In genomic region chr11:47177846-47178245, GRCh38 we compare ENCODE assay signal across 8 cellular contexts. TPM values are rescaled to one million over a fixed set of nuclear protein-coding genes. Genes with fewer than 3 reads are reported as not detected.
DNase-seq lines count a peak whose midpoint lies in the region; FAIRE-seq and TF ChIP-seq lines count a peak whose summit lies in the region.

No MANE protein-coding gene starts in this region.

- H3K4me3 Mint-ChIP-seq in CD14-positive monocyte (peak overlapping the region; percentile 95 to 96), osteocyte (ENCODE audit: unreplicated experiment) (peak overlapping the region; percentile 86)

- peaks cover 8 to 79% (median 13%) of the 10 kb centered on the region in 3 donors for H3K36me3 ChIP-seq in esophagus squamous epithelium

- H3K27me3 ChIP-seq in esophagus squamous epithelium = no peaks in the 10 kb centered on the region

- FAIRE-seq in H54 (lab: Jason Lieb, UNC) = no peak

- H3K9me3 Mint-ChIP-seq in CD14-positive monocyte (peaks cover 0 to 2% (median 0%) of the 10 kb centered on the region in 7 donors), osteocyte (ENCODE audit: unreplicated experiment) (no peaks in the 10 kb centered on the region)

- H3K27ac Mint-ChIP-seq in CD14-positive monocyte (peak overlapping the region; percentile 95 to 99 (median 98)), osteocyte (ENCODE audit: unreplicated experiment) (peak overlapping the region; percentile 99)

- H3K27ac ChIP-seq in RWPE1 (peak overlapping the region; percentile 98), esophagus squamous epithelium (peak overlapping the region; percentile 94 to 100 (median 99))

- CTCF ChIA-PET in RWPE1 (lab: Yijun Ruan, JAX) = interaction anchor here (0.6 to 1.9 kb wide), 9 partner anchors 9 to 252 kb away, joined by 3 to 10 read pairs (median 4); partner anchors contain the start of gene PACSIN3

- WGBS in esophagus squamous epithelium, 2 donors = no CpG with 5 or more reads among the region's 6 CpGs

- DNase-seq in CD14-positive monocyte (ENCODE audit: low spot score) = no peak
- DNase-seq in RWPE1 (ENCODE audit: low spot score) = no peak
- DNase-seq in esophagus squamous epithelium (lab: John Stamatoyannopoulos, UW) = no peak
- DNase-seq in osteocyte (ENCODE audit: extremely low spot score, unreplicated experiment) = no peak
- no peak for DNase-seq in SHP77 (lab: John Stamatoyannopoulos, UW)
- DNase-seq in H54 (ENCODE audit: insufficient read length, low spot score) = no peak
- no peak for DNase-seq in NCI-H1417 (lab: John Stamatoyannopoulos, UW)
- no peak for DNase-seq in stimulated activated CD4-positive, alpha-beta T cell treated with anti-CD3 and anti-CD28 coated beads, Interleukin-12 subunit alpha, Interleukin-12 subunit beta, amount 100 ng/mL, for 4 hours

- H3K36me3 Mint-ChIP-seq in CD14-positive monocyte = peaks cover 12 to 25% of the 10 kb centered on the region in 2 donors
- H3K36me3 Mint-ChIP-seq in osteocyte (ENCODE audit: unreplicated experiment) = peaks cover 11% of the 10 kb centered on the region

- intact Hi-C loops in CD14-positive monocyte (cut with micrococcal nuclease) = loop anchor here (2.0 to 10.0 kb wide), 5 partner anchors 39 to 561 kb away; partner anchors contain the start of genes ARHGAP1 (in 1 of the 2), ATG13 (in 1 of the 2), HARBI1 (in 1 of the 2) and PSMC3 (in 1 of the 2)
- intact Hi-C loops in esophagus squamous epithelium (cut with DNase I) = loop anchor here (5.0 to 10.0 kb wide), 2 partner anchors 79 to 177 kb away; partner anchors contain the start of genes MYBPC3 and NR1H3

- H3K4me1 Mint-ChIP-seq in CD14-positive monocyte (peaks cover 22% of the 10 kb centered on the region), osteocyte (ENCODE audit: unreplicated experiment) (peaks cover 28% of the 10 kb centered on the region)

- TF ChIP-seq POLR2A in esophagus squamous epithelium (IDR thresholded peaks at IDR 0.05) (no peak), H54 (IDR thresholded peaks at IDR 0.05; ENCODE audit: low read depth, low read length) (no peak)

- no peaks in the 10 kb centered on the region for H3K9me3 ChIP-seq in esophagus squamous epithelium

- peak overlapping the region in 2 of 4 donors; percentile 83 to 95 for H3K4me3 ChIP-seq in esophagus squamous epithelium

- H3K4me1 ChIP-seq in esophagus squamous epithelium = peaks cover 26 to 54% (median 28%) of the 10 kb centered on the region in 3 donors

- H3K27me3 Mint-ChIP-seq in CD14-positive monocyte (ENCODE audit: low read depth in 3 of 3) (peaks cover 0 to 2% (median 1%) of the 10 kb centered on the region in 3 donors), osteocyte (ENCODE audit: unreplicated experiment) (no peaks in the 10 kb centered on the region)

- TF ChIP-seq CTCF in CD14-positive monocyte (IDR thresholded peaks at IDR 0.05) = no peak
- no peak for TF ChIP-seq CTCF in RWPE1 (conservative IDR thresholded peaks at IDR 0.05; ENCODE audit: low read depth)
- TF ChIP-seq CTCF in esophagus squamous epithelium (IDR thresholded peaks at IDR 0.05) = no peak
- no peak for TF ChIP-seq CTCF in osteocyte (IDR thresholded peaks at IDR 0.05)

- POLR2A ChIA-PET in RWPE1 (lab: Yijun Ruan, JAX; ENCODE audit: low non-redundant PET) = interaction anchor here (0.6 to 1.3 kb wide), 3 partner anchors 36 to 72 kb away, joined by 3 to 8 read pairs (median 5); no protein-coding TSS in a partner anchor

RNA-seq across cellular contexts. Expression of gene ARFGAP2, which starts 1.2 kb away (rescaled TPM):
- 10 to 100 TPM; 59.7 to 61.0 TPM for polyA plus RNA-seq in CD14-positive monocyte
- total RNA-seq in esophagus squamous epithelium (100 to 1,000 TPM in 3 of 4 donors, 10 to 100 TPM in 1; 95.3 to 171 (median 119) TPM), osteocyte (73.4 and 77.4 TPM in 2 replicates)

RNA-seq across cellular contexts. Expression of gene PACSIN3, which starts 8.4 kb away (rescaled TPM):
- not detected for polyA plus RNA-seq in CD14-positive monocyte
- total RNA-seq in esophagus squamous epithelium (10 to 100 TPM; 55.9 to 95.7 (median 65.0) TPM), osteocyte (90.3 and 93.3 TPM in 2 replicates)

RNA-seq across cellular contexts. Expression of gene DDB2, which starts 36.9 kb away (rescaled TPM):
- 1 to 10 TPM; 5.9 to 9.0 TPM for polyA plus RNA-seq in CD14-positive monocyte
- 10 to 100 TPM; 25.7 to 65.8 (median 43.5) TPM for total RNA-seq in esophagus squamous epithelium
- 53.8 and 54.2 TPM in 2 replicates for total RNA-seq in osteocyte
